2 cellular contexts compared by ENCODE assay signal in genomic region chr14:88541324-88541723, GRCh38.
TF ChIP-seq lines count a peak whose summit lies in the region.

No MANE protein-coding gene starts in this region.

TF ChIP-seq in GM12878, 131 proteins besides CTCF, POLR2A, EP300 and RAD21:
- TF ChIP-seq HDAC6 (IDR thresholded peaks at IDR 0.05; ENCODE audit: unreplicated experiment): no peak
- TF ChIP-seq, protein P1, sequence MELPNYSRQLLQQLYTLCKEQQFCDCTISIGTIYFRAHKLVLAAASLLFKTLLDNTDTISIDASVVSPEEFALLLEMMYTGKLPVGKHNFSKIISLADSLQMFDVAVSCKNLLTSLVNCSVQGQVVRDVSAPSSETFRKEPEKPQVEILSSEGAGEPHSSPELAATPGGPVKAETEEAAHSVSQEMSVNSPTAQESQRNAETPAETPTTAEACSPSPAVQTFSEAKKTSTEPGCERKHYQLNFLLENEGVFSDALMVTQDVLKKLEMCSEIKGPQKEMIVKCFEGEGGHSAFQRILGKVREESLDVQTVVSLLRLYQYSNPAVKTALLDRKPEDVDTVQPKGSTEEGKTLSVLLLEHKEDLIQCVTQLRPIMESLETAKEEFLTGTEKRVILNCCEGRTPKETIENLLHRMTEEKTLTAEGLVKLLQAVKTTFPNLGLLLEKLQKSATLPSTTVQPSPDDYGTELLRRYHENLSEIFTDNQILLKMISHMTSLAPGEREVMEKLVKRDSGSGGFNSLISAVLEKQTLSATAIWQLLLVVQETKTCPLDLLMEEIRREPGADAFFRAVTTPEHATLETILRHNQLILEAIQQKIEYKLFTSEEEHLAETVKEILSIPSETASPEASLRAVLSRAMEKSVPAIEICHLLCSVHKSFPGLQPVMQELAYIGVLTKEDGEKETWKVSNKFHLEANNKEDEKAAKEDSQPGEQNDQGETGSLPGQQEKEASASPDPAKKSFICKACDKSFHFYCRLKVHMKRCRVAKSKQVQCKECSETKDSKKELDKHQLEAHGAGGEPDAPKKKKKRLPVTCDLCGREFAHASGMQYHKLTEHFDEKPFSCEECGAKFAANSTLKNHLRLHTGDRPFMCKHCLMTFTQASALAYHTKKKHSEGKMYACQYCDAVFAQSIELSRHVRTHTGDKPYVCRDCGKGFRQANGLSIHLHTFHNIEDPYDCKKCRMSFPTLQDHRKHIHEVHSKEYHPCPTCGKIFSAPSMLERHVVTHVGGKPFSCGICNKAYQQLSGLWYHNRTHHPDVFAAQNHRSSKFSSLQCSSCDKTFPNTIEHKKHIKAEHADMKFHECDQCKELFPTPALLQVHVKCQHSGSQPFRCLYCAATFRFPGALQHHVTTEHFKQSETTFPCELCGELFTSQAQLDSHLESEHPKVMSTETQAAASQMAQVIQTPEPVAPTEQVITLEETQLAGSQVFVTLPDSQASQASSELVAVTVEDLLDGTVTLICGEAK (IDR thresholded peaks at IDR 0.05; ENCODE audit: borderline replicate concordance): no peak

TF ChIP-seq in HEK293T, 16 proteins besides CTCF, POLR2A, EP300 and RAD21:
- TF ChIP-seq FOXM1 (IDR thresholded peaks at IDR 0.05; ENCODE audit: borderline replicate concordance) (no peak), L3MBTL2 (conservative IDR thresholded peaks at IDR 0.05) (no peak), FOXK2 (IDR thresholded peaks at IDR 0.05) (no peak), SUZ12 (IDR thresholded peaks at IDR 0.05) (no peak), ELF4 (IDR thresholded peaks at IDR 0.05) (no peak), SP1 (IDR thresholded peaks at IDR 0.05) (no peak), FOXA1 (IDR thresholded peaks at IDR 0.05) (no peak), TARDBP (IDR thresholded peaks at IDR 0.05) (no peak), LEF1 (IDR thresholded peaks at IDR 0.05; ENCODE audit: borderline replicate concordance) (no peak)
